1 cellular context compared by ENCODE assay signal in genomic region chr2:9657083-9657482, GRCh38.
TF ChIP-seq lines count a peak whose summit lies in the region.

No MANE protein-coding gene starts in this region.

TF ChIP-seq in H1, 55 proteins besides CTCF, POLR2A, EP300 and RAD21:
- TF ChIP-seq CREB1 (IDR thresholded peaks at IDR 0.05) (no peak), CBX8 (IDR thresholded peaks at IDR 0.05; ENCODE audit: borderline replicate concordance, low read depth, low read length) (no peak), SP1 (IDR thresholded peaks at IDR 0.05; ENCODE audit: low read depth, low read length) (no peak), CHD2 (IDR thresholded peaks at IDR 0.05; ENCODE audit: low read length) (no peak), SRF (IDR thresholded peaks at IDR 0.05; ENCODE audit: low read depth, low read length) (no peak), BCL11A (IDR thresholded peaks at IDR 0.05; ENCODE audit: low read depth in 2 of 2, low read length in 2 of 2) (no peak), JUND (IDR thresholded peaks at IDR 0.05; ENCODE audit: low read length) (no peak), GABPA (IDR thresholded peaks at IDR 0.05; ENCODE audit: borderline replicate concordance, insufficient read depth, low read length) (no peak), SIN3A (conservative IDR thresholded peaks at IDR 0.05 in 1 of 2, IDR thresholded peaks at IDR 0.05 in 1 of 2; ENCODE audit: low read depth in 1 of 2, low read length in 2 of 2) (no peak), USF2 (IDR thresholded peaks at IDR 0.05; ENCODE audit: low read length) (no peak), TAF7 (optimal IDR thresholded peaks at IDR 0.05; ENCODE audit: borderline replicate concordance, low read depth, low read length) (no peak)
TF ChIP-seq in H1: peak in this region for 0.
